ENCODE assay signal across 8 cellular contexts in genomic region chr7:76357379-76358052, GRCh38. TPM values are rescaled to one million over a fixed set of nuclear protein-coding genes. Genes with fewer than 3 reads are reported as not detected.
DNase-seq lines count a peak whose midpoint lies in the region; ATAC-seq lines count a peak whose summit lies in the region.

No MANE protein-coding gene starts in this region.

- H3K27me3 ChIP-seq in neuron (ENCODE audit: insufficient read depth, low read length), result no peaks in the 10 kb centered on the region

- no peaks in the 10 kb centered on the region for H3K27me3 Mint-ChIP-seq in effector memory CD8-positive, alpha-beta T cell

- peak overlapping the region; percentile 94 to 96 for H3K4me3 Mint-ChIP-seq in effector memory CD8-positive, alpha-beta T cell

- H3K36me3 Mint-ChIP-seq in effector memory CD8-positive, alpha-beta T cell (ENCODE audit: insufficient read depth), result peaks cover 24% of the 10 kb centered on the region

- no peak overlapping the region for H2AFZ ChIP-seq in neuron (ENCODE audit: low read depth, low read length)

- peak overlapping the region; percentile 99 for H3K4me3 ChIP-seq in neuron (ENCODE audit: low read length)

- peaks cover 9% of the 10 kb centered on the region for H3K9me3 ChIP-seq in neuron (ENCODE audit: low read length)

- H3K4me1 Mint-ChIP-seq in effector memory CD8-positive, alpha-beta T cell (ENCODE audit: low read depth in 2 of 2), result peaks cover 23 to 40% of the 10 kb centered on the region in 2 donors

- H3K4me1 ChIP-seq in neuron (ENCODE audit: insufficient read depth, low read length), result peaks cover 20% of the 10 kb centered on the region

- peaks cover 36% of the 10 kb centered on the region for H3K36me3 ChIP-seq in neuron (ENCODE audit: insufficient read depth, low read length)

- peak overlapping the region; percentile 95 for H3K27ac Mint-ChIP-seq in effector memory CD8-positive, alpha-beta T cell

- in situ Hi-C loops in G401 (cut with HindIII; ENCODE audit: low sequenced_read_pairs), result no loop called here

- DNase-seq in G401 (ENCODE audit: low spot score) (peak; percentile 24), NCI-H748 treated with DMSO at 0.1 percent for 48 hours (lab: John Stamatoyannopoulos, UW) (peak; percentile 58), dedifferentiated amniotic fluid mesenchymal stem cell (ENCODE audit: extremely low spot score) (no peak)
- no peak for DNase-seq in effector memory CD8-positive, alpha-beta T cell

- H3K9me3 Mint-ChIP-seq in effector memory CD8-positive, alpha-beta T cell, result no peaks in the 10 kb centered on the region

- no peak for ATAC-seq in effector memory CD8-positive, alpha-beta T cell (replicated peaks)
- no peak for ATAC-seq in GM21786 (IDR thresholded peaks at IDR 0.05; ENCODE audit: unreplicated experiment)
- ATAC-seq in GM19035 (IDR thresholded peaks at IDR 0.05; ENCODE audit: unreplicated experiment), result no peak
- no peak for ATAC-seq in GM19467 (IDR thresholded peaks at IDR 0.05; ENCODE audit: unreplicated experiment)

RNA-seq across cellular contexts. Expression of gene YWHAG, which starts 1.3 kb away (rescaled TPM):
- 88.9 and 113 TPM in 2 replicates for total RNA-seq in G401 (2014; rRNA removed; shearing (Covaris generic))

RNA-seq across cellular contexts. Expression of gene SSC4D, which starts 52.0 kb away (rescaled TPM):
- total RNA-seq in G401 (2014; rRNA removed; shearing (Covaris generic)), result 8.1 and 8.5 TPM in 2 replicates

RNA-seq across cellular contexts. Expression of gene HSPB1, which starts 55.0 kb away (rescaled TPM):
- total RNA-seq in G401 (2014; rRNA removed; shearing (Covaris generic)), result 129 and 145 TPM in 2 replicates

Comparison
In these comparisons a context has a peak if more than half of its experiments do, and no peak if none do; other contexts are left out.
1. DNase-seq: peak in G401 (single experiment) and NCI-H748 treated with DMSO at 0.1 percent for 48 hours (single experiment); none in effector memory CD8-positive, alpha-beta T cell (0 of 3) and dedifferentiated amniotic fluid mesenchymal stem cell (single experiment).